22 cellular contexts compared by ENCODE assay signal in genomic region chr11:111840143-111840542, GRCh38. TPM values are rescaled to one million over a fixed set of nuclear protein-coding genes. Genes with fewer than 3 reads are reported as not detected.
DNase-seq lines count a peak whose midpoint lies in the region; ATAC-seq, FAIRE-seq and TF ChIP-seq lines count a peak whose summit lies in the region.
"Had no signal": no experiment of that assay in that cellular context is flagged by ENCODE, and none has a peak within 500 bp of the region (broad histone marks: within the 10 kb centered on the region; RNA-seq: fewer than 3 reads in every experiment).

No MANE protein-coding gene starts in this region.

- no peak overlapping the region for H3K4me3 Mint-ChIP-seq in osteocyte (ENCODE audit: unreplicated experiment)
- H3K4me3 Mint-ChIP-seq: T-cell had no signal

- H3K27me3 ChIP-seq in bronchial epithelial cell (ENCODE audit: control insufficient read depth, insufficient read depth, low read length) (no peaks in the 10 kb centered on the region), HepG2 (ENCODE audit: control insufficient read depth in 1 of 2, insufficient read depth in 2 of 2, low read length in 2 of 2) (no peaks in the 10 kb centered on the region)
- H3K27me3 ChIP-seq: adrenal gland, tibial artery had no signal

- no peak overlapping the region for H3K9ac ChIP-seq in HepG2 (ENCODE audit: insufficient read depth, low read depth, low read length)

- TF ChIP-seq CTCF in bronchial epithelial cell (IDR thresholded peaks at IDR 0.05; ENCODE audit: insufficient read depth, low read length, severe bottlenecking) (no peak), HepG2 (CRISPR knock-in tag; IDR thresholded peaks at IDR 0.05) (no peak), osteocyte (IDR thresholded peaks at IDR 0.05) (no peak)

- no peak overlapping the region for H2AFZ ChIP-seq in HepG2 (ENCODE audit: low read length)

- H3K36me3 ChIP-seq in bronchial epithelial cell (ENCODE audit: control insufficient read depth, insufficient read depth, low read length) (peaks cover 1% of the 10 kb centered on the region), HepG2 (replicated peaks in 1 of 2; ENCODE audit: control insufficient read depth in 1 of 2, insufficient read depth in 2 of 2, low read length in 2 of 2) (peaks cover 6 to 30% of the 10 kb centered on the region in 2 experiments)

- peak overlapping the region; percentile 18 for H3K4me2 ChIP-seq in HepG2 (ENCODE audit: low read depth, low read length)

- peak in 1 of 2 experiments; percentile 86; a peak in 2 of 4 replicates for TF ChIP-seq EP300 in HepG2 (IDR thresholded peaks at IDR 0.05; ENCODE audit: low read depth in 2 of 2, low read length in 2 of 2)
- TF ChIP-seq EP300 in HepG2 (CRISPR knock-in tag; IDR thresholded peaks at IDR 0.05; ENCODE audit: borderline replicate concordance), result peak; percentile 63; the same call in 1 of the 2 replicates

- POLR2A ChIA-PET in HepG2 (lab: Yijun Ruan, JAX), result interaction anchor here (0.9 to 2.7 kb wide), 9 partner anchors 17 to 114 kb away, joined by 3 to 12 read pairs (median 4); partner anchors contain the start of gene PPP2R1B

- H3K27ac ChIP-seq in HepG2 (ENCODE audit: extremely low read length, insufficient read depth, low read length), result peak overlapping the region; percentile 70
- H3K27ac ChIP-seq: 22Rv1, adrenal gland, C4-2B, epithelial cell of prostate, RWPE1, skin epidermis, tibial artery, WERI-Rb-1 had no signal

- no TSS peak for BruUV-seq in HepG2 (replicated peaks; lab: Mats Ljungman, UMichigan)

- H3K27me3 Mint-ChIP-seq in osteocyte (ENCODE audit: unreplicated experiment), result no peaks in the 10 kb centered on the region
- H3K27me3 Mint-ChIP-seq: T-cell had no signal

- H3K27ac Mint-ChIP-seq in osteocyte (ENCODE audit: unreplicated experiment), result no peak overlapping the region
- H3K27ac Mint-ChIP-seq: T-cell had no signal

- H3K4me1 Mint-ChIP-seq in osteocyte (ENCODE audit: unreplicated experiment), result peaks cover 25% of the 10 kb centered on the region

- in situ Hi-C loops in HepG2 (cut with HindIII; ENCODE audit: extremely low pct_ligation_motif_present, low pct_unique_long_range_greater_than_20kb), result loop anchor here (5.0 kb wide), 1 partner anchor 238 kb away; the partner anchor contains the start of gene SIK2

- no peak overlapping the region for H3K4me3 ChIP-seq in bronchial epithelial cell (ENCODE audit: low read depth, low read length)
- no peak overlapping the region; a peak in 1 of 6 replicates for H3K4me3 ChIP-seq in HepG2 (replicated peaks in 1 of 3; ENCODE audit: insufficient read depth in 1 of 3, low read depth in 2 of 3, low read length in 3 of 3)
- H3K4me3 ChIP-seq: adrenal gland, skin epidermis, tibial artery had no signal

- no peaks in the 10 kb centered on the region for H3K9me3 ChIP-seq in HepG2 (ENCODE audit: low read length)
- H3K9me3 ChIP-seq: adrenal gland, tibial artery had no signal

- FAIRE-seq in bronchial epithelial cell (lab: Jason Lieb, UNC) (peak; percentile 28), HepG2 (lab: Jason Lieb, UNC) (peak; percentile 80)

- no peak for TF ChIP-seq POLR2A in HepG2 (IDR thresholded peaks at IDR 0.05; ENCODE audit: insufficient read depth in 1 of 2, low read depth in 2 of 2, low read length in 2 of 2)

- H3K4me1 ChIP-seq in HepG2 (ENCODE audit: insufficient read depth, low read length), result peaks cover 35% of the 10 kb centered on the region

- DNase-seq in Right ventricle myocardium superior, result no peak
- no peak for DNase-seq in cardiac septum (ENCODE audit: low spot score)
- no peak for DNase-seq in bronchial epithelial cell (ENCODE audit: low read depth)
- peak; percentile 93 for DNase-seq in HepG2 (ENCODE audit: low spot score)
- DNase-seq in SIG-M5 (lab: John Stamatoyannopoulos, UW), result no peak
- no peak for DNase-seq in activated CD4-positive, alpha-beta T cell treated with anti-CD3 and anti-CD28 coated beads, Interleukin-2, amount 50 U/mL, for 4 hours
- DNase-seq in SK-N-DZ (ENCODE audit: low spot score), result no peak
- DNase-seq in osteocyte (ENCODE audit: extremely low spot score, unreplicated experiment), result no peak
- DNase-seq: adrenal gland, cortex of kidney, Karpas-422, kidney, NCI-H1105 treated with DMSO at 0.1 percent for 48 hours, nucleus accumbens, T-cell, tibial artery, WERI-Rb-1 had no signal

- 0% methylated on average over 1 of the region's 1 CpG for WGBS in HepG2 (ENCODE audit: low lambda C conversion rate)

- H3K79me2 ChIP-seq in HepG2 (ENCODE audit: insufficient read depth, low read length), result no peaks in the 10 kb centered on the region

- no peak for TF ChIP-seq RAD21 in HepG2 (CRISPR knock-in tag; IDR thresholded peaks at IDR 0.05)

- CTCF ChIA-PET in HepG2 (lab: Yijun Ruan, JAX; ENCODE audit: low intra/inter-chr PET ratio, low total read pairs), result interaction anchor here (2.9 to 3.6 kb wide), 2 partner anchors 238 to 254 kb away, joined by 22 to 47 read pairs; partner anchors contain the start of gene SIK2

- H3K36me3 Mint-ChIP-seq in osteocyte (ENCODE audit: unreplicated experiment), result peaks cover 24% of the 10 kb centered on the region

- ATAC-seq in Right ventricle myocardium superior (ENCODE audit: poor library complexity) (peak; percentile 44), HepG2 (peak; percentile 97)
- ATAC-seq: T-cell had no signal

- H3K9me3 Mint-ChIP-seq in osteocyte (ENCODE audit: unreplicated experiment), result no peaks in the 10 kb centered on the region
- H3K9me3 Mint-ChIP-seq: T-cell had no signal

- H4K20me1 ChIP-seq in HepG2 (ENCODE audit: insufficient read depth, low read length), result no peaks in the 10 kb centered on the region

- intact Hi-C loops in Right ventricle myocardium superior (cut with DNase I), result loop anchor here (2.0 to 5.0 kb wide), 3 partner anchors 238 to 275 kb away; partner anchors contain the start of gene SIK2
- intact Hi-C loops in cardiac septum (cut with DNase I), result loop anchor here (5.0 kb wide), 4 partner anchors 63 to 273 kb away; partner anchors contain the start of gene SIK2
- intact Hi-C loops in HepG2 (cut with micrococcal nuclease; ENCODE audit: unreplicated experiment), result loop anchor here (2.0 to 5.0 kb wide), 2 partner anchors 49 to 393 kb away; no protein-coding TSS in a partner anchor

RNA-seq across cellular contexts. Expression of gene ALG9, which starts 31.2 kb away (rescaled TPM):
- total RNA-seq in Right ventricle myocardium superior (12.4 TPM), cardiac septum (16.2 TPM), bronchial epithelial cell (24.3 and 30.5 TPM in 2 replicates), HepG2 (2016; rRNA removed; fragmentation: Illumina TruSeq; extraction: Trizol) (24.4 and 39.4 TPM in 2 replicates), osteocyte (34.1 and 41.7 TPM in 2 replicates)
- 18.6 and 19.8 TPM in 2 replicates for total RNA-seq in HepG2 (2016; cell fraction: cytosol; rRNA removed; fragmentation: Illumina TruSeq; extraction: Trizol; ENCODE audit: low read depth)
- 25.1 and 39.1 TPM in 2 replicates for total RNA-seq in HepG2 (2016; cell fraction: insoluble cytoplasmic fraction; rRNA removed; fragmentation: Illumina TruSeq; extraction: Trizol)
- 28.3 and 30.8 TPM in 2 replicates for total RNA-seq in HepG2 (2016; cell fraction: membrane; rRNA removed; fragmentation: Illumina TruSeq; extraction: Trizol)
- 31.7 and 38.6 TPM in 2 replicates for total RNA-seq in HepG2 (2016; cell fraction: nucleus; rRNA removed; fragmentation: Illumina TruSeq; extraction: Trizol)
- polyA plus RNA-seq in HepG2 (2011; rRNA removed), result 33.8 and 40.6 TPM in 2 replicates
- polyA plus RNA-seq in HepG2 (2011; cell fraction: cytosol; rRNA removed), result 25.7 and 32.6 TPM in 2 replicates
- polyA plus RNA-seq in HepG2 (2011; cell fraction: nucleus; rRNA removed), result 52.6 and 59.8 TPM in 2 replicates
- 25.2 and 28.4 TPM in 2 replicates for polyA plus RNA-seq in HepG2 (2012)
- 10.2 and 12.4 TPM in 2 replicates for polyA plus RNA-seq in HepG2 (2016; cell fraction: cytosol; fragmentation: Illumina TruSeq; extraction: Trizol; ENCODE audit: low read depth)
- polyA plus RNA-seq in HepG2 (2016; cell fraction: insoluble cytoplasmic fraction; fragmentation: Illumina TruSeq; extraction: Trizol; ENCODE audit: low read depth), result 15.6 and 18.2 TPM in 2 replicates
- polyA plus RNA-seq in HepG2 (2016; cell fraction: membrane; fragmentation: Illumina TruSeq; extraction: Trizol; ENCODE audit: low read depth), result 19.2 and 23.0 TPM in 2 replicates
- 37.0 and 41.3 TPM in 2 replicates for polyA plus RNA-seq in HepG2 (2016; cell fraction: nucleus; fragmentation: Illumina TruSeq; extraction: Trizol; ENCODE audit: insufficient read depth, low read depth)
- polyA minus RNA-seq in HepG2 (2011; rRNA and poly(A)+ RNA removed; ENCODE audit: low replicate concordance), result 46.1 and 69.1 TPM in 2 replicates
- 34.0 and 38.6 TPM in 2 replicates for polyA minus RNA-seq in HepG2 (2011; cell fraction: cytosol; rRNA and poly(A)+ RNA removed)
- polyA minus RNA-seq in HepG2 (2011; cell fraction: nucleus; rRNA and poly(A)+ RNA removed), result 65.0 and 65.9 TPM in 2 replicates
- 22.9 and 24.7 TPM in 2 replicates for polyA plus RNA-seq in SK-N-DZ (2014; cell fraction: cytosol; rRNA removed)
- 19.3 and 30.8 TPM in 2 replicates for polyA plus RNA-seq in SK-N-DZ (2014; cell fraction: nucleus; rRNA removed)

RNA-seq across cellular contexts. Expression of gene FDXACB1, which starts 38.8 kb away (rescaled TPM):
- total RNA-seq in Right ventricle myocardium superior (0.86 TPM), cardiac septum (0.73 TPM), bronchial epithelial cell (0.77 and 2.4 TPM in 2 replicates), HepG2 (2016; rRNA removed; fragmentation: Illumina TruSeq; extraction: Trizol) (3.4 and 5.5 TPM in 2 replicates), osteocyte (1.9 and 2.5 TPM in 2 replicates)
- total RNA-seq in HepG2 (2016; cell fraction: cytosol; rRNA removed; fragmentation: Illumina TruSeq; extraction: Trizol; ENCODE audit: low read depth), result 0.61 and 0.79 TPM in 2 replicates
- 3.7 and 5.0 TPM in 2 replicates for total RNA-seq in HepG2 (2016; cell fraction: insoluble cytoplasmic fraction; rRNA removed; fragmentation: Illumina TruSeq; extraction: Trizol)
- total RNA-seq in HepG2 (2016; cell fraction: membrane; rRNA removed; fragmentation: Illumina TruSeq; extraction: Trizol), result 2.2 and 2.8 TPM in 2 replicates
- 2.6 and 2.8 TPM in 2 replicates for total RNA-seq in HepG2 (2016; cell fraction: nucleus; rRNA removed; fragmentation: Illumina TruSeq; extraction: Trizol)
- 1.1 and 1.2 TPM in 2 replicates for polyA plus RNA-seq in HepG2 (2011; rRNA removed)
- 0.59 and 0.86 TPM in 2 replicates for polyA plus RNA-seq in HepG2 (2011; cell fraction: cytosol; rRNA removed)
- polyA plus RNA-seq in HepG2 (2011; cell fraction: nucleus; rRNA removed), result 0.71 and 1.1 TPM in 2 replicates
- 0.97 and 0.98 TPM in 2 replicates for polyA plus RNA-seq in HepG2 (2012)
- 0.36 and 0.42 TPM in 2 replicates for polyA plus RNA-seq in HepG2 (2016; cell fraction: cytosol; fragmentation: Illumina TruSeq; extraction: Trizol; ENCODE audit: low read depth)
- 3.0 and 3.3 TPM in 2 replicates for polyA plus RNA-seq in HepG2 (2016; cell fraction: insoluble cytoplasmic fraction; fragmentation: Illumina TruSeq; extraction: Trizol; ENCODE audit: low read depth)
- polyA plus RNA-seq in HepG2 (2016; cell fraction: membrane; fragmentation: Illumina TruSeq; extraction: Trizol; ENCODE audit: low read depth), result 1.2 TPM in 2 replicates
- polyA plus RNA-seq in HepG2 (2016; cell fraction: nucleus; fragmentation: Illumina TruSeq; extraction: Trizol; ENCODE audit: insufficient read depth, low read depth), result 3.3 and 3.6 TPM in 2 replicates
- polyA minus RNA-seq in HepG2 (2011; rRNA and poly(A)+ RNA removed; ENCODE audit: low replicate concordance), result 0.80 and 1.9 TPM in 2 replicates
- polyA minus RNA-seq in HepG2 (2011; cell fraction: cytosol; rRNA and poly(A)+ RNA removed), result 0.97 and 0.99 TPM in 2 replicates
- 1.5 and 1.7 TPM in 2 replicates for polyA minus RNA-seq in HepG2 (2011; cell fraction: nucleus; rRNA and poly(A)+ RNA removed)
- 0.99 and 2.0 TPM in 2 replicates for polyA plus RNA-seq in SK-N-DZ (2014; cell fraction: cytosol; rRNA removed)
- 1.6 and 1.7 TPM in 2 replicates for polyA plus RNA-seq in SK-N-DZ (2014; cell fraction: nucleus; rRNA removed)

RNA-seq across cellular contexts. Expression of gene CFAP68, which starts 39.2 kb away (rescaled TPM):
- total RNA-seq in Right ventricle myocardium superior (32.4 TPM), cardiac septum (27.8 TPM), bronchial epithelial cell (14.5 and 17.3 TPM in 2 replicates), HepG2 (2016; rRNA removed; fragmentation: Illumina TruSeq; extraction: Trizol) (22.2 and 23.9 TPM in 2 replicates), osteocyte (12.5 and 17.2 TPM in 2 replicates)
- total RNA-seq in HepG2 (2016; cell fraction: cytosol; rRNA removed; fragmentation: Illumina TruSeq; extraction: Trizol; ENCODE audit: low read depth), result 19.0 and 21.8 TPM in 2 replicates
- total RNA-seq in HepG2 (2016; cell fraction: insoluble cytoplasmic fraction; rRNA removed; fragmentation: Illumina TruSeq; extraction: Trizol), result 20.6 and 27.8 TPM in 2 replicates
- 34.5 and 36.6 TPM in 2 replicates for total RNA-seq in HepG2 (2016; cell fraction: membrane; rRNA removed; fragmentation: Illumina TruSeq; extraction: Trizol)
- total RNA-seq in HepG2 (2016; cell fraction: nucleus; rRNA removed; fragmentation: Illumina TruSeq; extraction: Trizol), result 9.7 and 12.0 TPM in 2 replicates
- 25.6 and 26.3 TPM in 2 replicates for polyA plus RNA-seq in HepG2 (2011; rRNA removed)
- 14.9 and 18.5 TPM in 2 replicates for polyA plus RNA-seq in HepG2 (2011; cell fraction: cytosol; rRNA removed)
- polyA plus RNA-seq in HepG2 (2011; cell fraction: nucleus; rRNA removed), result 5.4 and 9.9 TPM in 2 replicates
- 27.0 and 32.4 TPM in 2 replicates for polyA plus RNA-seq in HepG2 (2012)
- polyA plus RNA-seq in HepG2 (2016; cell fraction: cytosol; fragmentation: Illumina TruSeq; extraction: Trizol; ENCODE audit: low read depth), result 44.6 and 49.4 TPM in 2 replicates
- 40.7 and 45.8 TPM in 2 replicates for polyA plus RNA-seq in HepG2 (2016; cell fraction: insoluble cytoplasmic fraction; fragmentation: Illumina TruSeq; extraction: Trizol; ENCODE audit: low read depth)
- 53.9 and 57.5 TPM in 2 replicates for polyA plus RNA-seq in HepG2 (2016; cell fraction: membrane; fragmentation: Illumina TruSeq; extraction: Trizol; ENCODE audit: low read depth)
- polyA plus RNA-seq in HepG2 (2016; cell fraction: nucleus; fragmentation: Illumina TruSeq; extraction: Trizol; ENCODE audit: insufficient read depth, low read depth), result 17.7 and 23.1 TPM in 2 replicates
- 3.1 and 8.5 TPM in 2 replicates for polyA minus RNA-seq in HepG2 (2011; rRNA and poly(A)+ RNA removed; ENCODE audit: low replicate concordance)
- 4.7 and 5.3 TPM in 2 replicates for polyA minus RNA-seq in HepG2 (2011; cell fraction: cytosol; rRNA and poly(A)+ RNA removed)
- polyA minus RNA-seq in HepG2 (2011; cell fraction: nucleus; rRNA and poly(A)+ RNA removed), result 3.1 and 6.0 TPM in 2 replicates
- polyA plus RNA-seq in SK-N-DZ (2014; cell fraction: cytosol; rRNA removed), result 16.2 and 17.6 TPM in 2 replicates
- 27.3 and 28.7 TPM in 2 replicates for polyA plus RNA-seq in SK-N-DZ (2014; cell fraction: nucleus; rRNA removed)
